15 cellular contexts compared by ENCODE assay signal in genomic region chr9:36923025-36923625, GRCh38.
"Had no signal": no experiment of that assay in that cellular context is flagged by ENCODE, and none has a peak within 500 bp of the region (broad histone marks: within the 10 kb centered on the region; RNA-seq: fewer than 3 reads in every experiment).

No MANE protein-coding gene starts in this region.

- H3K4me3 ChIP-seq: hepatocyte, right atrium auricular region, suprapubic skin had no signal

- H3K36me3 Mint-ChIP-seq: type B pancreatic cell had no signal

- ATAC-seq: left ventricle myocardium superior had no signal

- H3K27ac Mint-ChIP-seq: activated CD4-positive, alpha-beta T cell treated with anti-CD3 and anti-CD28 coated beads, Interleukin-2, amount 10 ng/mL, durations not matched to agents 7 days and 5 days; dendritic cell treated with granulocyte-macrophage colony-stimulating factor and Interleukin-4, amounts not matched to agents 40 ng/mL and 50 ng/mL, for 4 days; type B pancreatic cell had no signal

- DNase-seq: activated CD4-positive, alpha-beta T cell treated with anti-CD3 and anti-CD28 coated beads, Interleukin-2, amount 10 ng/mL, durations not matched to agents 7 days and 5 days; activated CD4-positive, CD25-positive, alpha-beta regulatory T cell; activated naive CD4-positive, alpha-beta T cell; amniotic stem cell; cerebellar nuclear complex; erythroblast; left ventricle myocardium superior; small intestine; stimulated activated naive CD4-positive, alpha-beta T cell; T-helper 2 cell had no signal

- H3K9me3 ChIP-seq: right atrium auricular region, suprapubic skin had no signal

- H2AFZ ChIP-seq: hepatocyte had no signal

- H3K4me3 Mint-ChIP-seq: activated CD4-positive, alpha-beta T cell treated with anti-CD3 and anti-CD28 coated beads, Interleukin-2, amount 10 ng/mL, durations not matched to agents 7 days and 5 days; dendritic cell treated with granulocyte-macrophage colony-stimulating factor and Interleukin-4, amounts not matched to agents 40 ng/mL and 50 ng/mL, for 4 days; type B pancreatic cell had no signal

- H3K27me3 ChIP-seq: hepatocyte, right atrium auricular region, suprapubic skin had no signal

- H3K9me3 Mint-ChIP-seq: activated CD4-positive, alpha-beta T cell treated with anti-CD3 and anti-CD28 coated beads, Interleukin-2, amount 10 ng/mL, durations not matched to agents 7 days and 5 days; dendritic cell treated with granulocyte-macrophage colony-stimulating factor and Interleukin-4, amounts not matched to agents 40 ng/mL and 50 ng/mL, for 4 days; type B pancreatic cell had no signal

- H3K27ac ChIP-seq: hepatocyte, right atrium auricular region, suprapubic skin had no signal

- H3K4me1 ChIP-seq: right atrium auricular region, suprapubic skin had no signal

- H3K4me2 ChIP-seq: hepatocyte had no signal

- H3K79me2 ChIP-seq: hepatocyte had no signal

- H3K36me3 ChIP-seq: right atrium auricular region, suprapubic skin had no signal
